ENCODE assay signal across 8 cellular contexts in the genomic region with DNA sequence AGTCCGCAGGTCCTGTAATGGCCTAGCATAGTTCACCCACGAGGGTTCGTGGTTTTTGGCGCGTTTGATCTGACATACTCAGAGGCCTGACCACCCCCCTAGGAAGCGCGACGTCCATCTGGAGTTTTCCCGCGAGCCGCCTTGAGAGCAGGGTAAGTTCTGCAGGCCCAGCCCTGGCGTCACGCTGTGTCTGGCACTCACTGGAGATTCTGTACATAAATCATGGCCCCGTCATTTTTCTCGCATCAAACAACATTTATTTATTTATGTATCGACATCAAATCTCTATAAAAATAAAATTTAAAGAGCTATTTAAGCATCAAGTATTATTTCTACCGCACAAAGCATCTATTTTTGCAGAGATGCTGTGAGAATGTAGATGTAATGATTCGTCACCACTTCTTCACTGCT. TPM values are rescaled to one million over a fixed set of nuclear protein-coding genes. Genes with fewer than 3 reads are reported as not detected.
DNase-seq lines count a peak whose midpoint lies in the region; ATAC-seq and TF ChIP-seq lines count a peak whose summit lies in the region.

No MANE protein-coding gene starts in this region.

- peaks cover 41% of the 10 kb centered on the region for H3K4me1 Mint-ChIP-seq in Caco-2 (ENCODE audit: low read depth, unreplicated experiment)
- peaks cover 52 to 78% (median 57%) of the 10 kb centered on the region in 3 donors for H3K4me1 Mint-ChIP-seq in naive B cell

- CTCF ChIA-PET in Caco-2 (lab: Charles Lee) = interaction anchor here (0.6 kb wide), 2 partner anchors 12 to 31 kb away, joined by 3 to 8 read pairs; no protein-coding TSS in a partner anchor

- H3K9me3 ChIP-seq in Caco-2 (no peaks in the 10 kb centered on the region), KOPT-K1 (ENCODE audit: insufficient read depth, low read length, poor library complexity, severe bottlenecking) (no peaks in the 10 kb centered on the region)

- no peaks in the 10 kb centered on the region for H3K4me1 ChIP-seq in Caco-2

- H3K4me3 ChIP-seq in Caco-2 (ENCODE audit: low read depth, low read length) (peak overlapping the region; percentile 93), coronary artery (peak overlapping the region; percentile 99)

- H3K4me3 Mint-ChIP-seq in Caco-2 (ENCODE audit: unreplicated experiment) = peak overlapping the region; percentile 86
- peak overlapping the region; percentile 90 to 99 (median 97) for H3K4me3 Mint-ChIP-seq in naive B cell

- TF ChIP-seq CTCF in Caco-2 (IDR thresholded peaks at IDR 0.05; ENCODE audit: insufficient read depth in 1 of 2, low read depth in 1 of 2, low read length in 1 of 2, severe bottlenecking in 1 of 2, unreplicated experiment in 1 of 2) (no peak), coronary artery (IDR thresholded peaks at IDR 0.05) (no peak)

- H3K36me3 Mint-ChIP-seq in Caco-2 (ENCODE audit: insufficient read depth, unreplicated experiment) (peaks cover 43% of the 10 kb centered on the region), naive B cell (no peaks in the 10 kb centered on the region)

- H3K9me3 Mint-ChIP-seq in Caco-2 (ENCODE audit: unreplicated experiment) = no peaks in the 10 kb centered on the region
- peaks cover 0 to 18% (median 4%) of the 10 kb centered on the region in 7 donors for H3K9me3 Mint-ChIP-seq in naive B cell

- DNase-seq in Caco-2 (no peak), coronary artery (ENCODE audit: low spot score) (no peak), naive B cell (no peak), NCI-H2196 (lab: John Stamatoyannopoulos, UW; ENCODE audit: unreplicated experiment) (no peak), COLO668 (lab: John Stamatoyannopoulos, UW; ENCODE audit: unreplicated experiment) (no peak), GM19238 (ENCODE audit: insufficient read length, low spot score) (no peak), HPDE6-E6E7 (ENCODE audit: extremely low spot score) (no peak)

- peak overlapping the region; percentile 99 for H3K27ac Mint-ChIP-seq in Caco-2 (ENCODE audit: unreplicated experiment)
- H3K27ac Mint-ChIP-seq in naive B cell = peak overlapping the region; percentile 97 to 100 (median 99)

- no peaks in the 10 kb centered on the region for H3K36me3 ChIP-seq in Caco-2 (ENCODE audit: control insufficient read depth, insufficient read depth, low read length)
- peaks cover 14% of the 10 kb centered on the region; the same call in 1 of the 2 replicates for H3K36me3 ChIP-seq in KOPT-K1 (ENCODE audit: insufficient read depth, low read length)

- H3K27ac ChIP-seq in KOPT-K1 (ENCODE audit: low read depth, low read length, poor library complexity, severe bottlenecking) (peak overlapping the region; percentile 93), coronary artery (peak overlapping the region; percentile 93 to 96)

- POLR2A ChIA-PET in Caco-2 (lab: Charles Lee) = interaction anchor here (1.0 kb wide), 1 partner anchor 38 kb away, joined by 3 read pairs; no protein-coding TSS in a partner anchor

- BruUV-seq in Caco-2 (replicated peaks; lab: Mats Ljungman, UMichigan) = no TSS peak

- H3K27me3 Mint-ChIP-seq in Caco-2 (ENCODE audit: insufficient read depth, unreplicated experiment) (peaks cover 8% of the 10 kb centered on the region), naive B cell (peaks cover 0 to 10% (median 4%) of the 10 kb centered on the region in 3 donors)

- intact Hi-C loops in Caco-2 (cut with micrococcal nuclease; ENCODE audit: unreplicated experiment) = loop anchor here (1.0 kb wide), 6 partner anchors 13 to 39 kb away; partner anchors contain the start of gene TRIM52

- ATAC-seq in naive B cell (ENCODE audit: low read depth in 2 of 2) = peak in 1 of 2 donors; percentile 3

- no peaks in the 10 kb centered on the region for H3K27me3 ChIP-seq in Caco-2 (replicated peaks; ENCODE audit: control insufficient read depth, insufficient read depth, low read length)

RNA-seq across cellular contexts. Expression of gene TRIM41, which starts 0.4 kb away (rescaled TPM):
- total RNA-seq in Caco-2 (2022) = 23.6 and 28.7 TPM in 2 replicates
- polyA plus RNA-seq in naive B cell (ENCODE audit: low read depth in 6 of 6) = 1 to 10 TPM in 3 of 6 donors, under 1 TPM in 3; 0.40 to 1.6 (median 1.0) TPM

RNA-seq across cellular contexts. Expression of gene TRIM7, which starts 17.6 kb away (rescaled TPM):
- 0.86 and 1.0 TPM in 2 replicates for total RNA-seq in Caco-2 (2022)
- under 1 TPM in 3 of 6 donors, not detected in 3; 0.09 to 0.27 (median 0.24) TPM for polyA plus RNA-seq in naive B cell (ENCODE audit: low read depth in 6 of 6)

RNA-seq across cellular contexts. Expression of gene RACK1, which starts 21.1 kb away (rescaled TPM):
- total RNA-seq in Caco-2 (2022) = 2,098 and 2,258 TPM in 2 replicates
- 1,000 to 10,000 TPM; 2,383 to 2,887 (median 2,526) TPM for polyA plus RNA-seq in naive B cell (ENCODE audit: low read depth in 6 of 6)

RNA-seq across cellular contexts. Expression of gene TRIM52, which starts 38.3 kb away (rescaled TPM):
- total RNA-seq in Caco-2 (2022) = 11.9 and 13.6 TPM in 2 replicates
- 10 to 100 TPM in 5 of 6 donors, 1 to 10 TPM in 1; 6.4 to 35.1 (median 27.7) TPM for polyA plus RNA-seq in naive B cell (ENCODE audit: low read depth in 6 of 6)
